7 cellular contexts compared by ENCODE assay signal in genomic region chr7:40133561-40134427, GRCh38. TPM values are rescaled to one million over a fixed set of nuclear protein-coding genes. Genes with fewer than 3 reads are reported as not detected.
DNase-seq lines count a peak whose midpoint lies in the region; ATAC-seq, FAIRE-seq and TF ChIP-seq lines count a peak whose summit lies in the region.

No MANE protein-coding gene starts in this region.

- peak overlapping the region; percentile 92 for H3K4me3 Mint-ChIP-seq in astrocyte (ENCODE audit: unreplicated experiment)

- WGBS in smooth muscle cell (ENCODE audit: low lambda C conversion rate), result 1% methylated on average over 23 of the region's 36 CpGs

- H3K9me3 ChIP-seq in astrocyte (ENCODE audit: insufficient read depth, low read depth, low read length) (no peaks in the 10 kb centered on the region), iPS-15b (ENCODE audit: control insufficient read depth, insufficient read depth, low read length) (no peaks in the 10 kb centered on the region), smooth muscle cell (replicated peaks; ENCODE audit: low read depth) (no peaks in the 10 kb centered on the region)

- H3K79me2 ChIP-seq in astrocyte (ENCODE audit: insufficient read depth, low read length) (peaks cover 57% of the 10 kb centered on the region), smooth muscle cell (ENCODE audit: low read depth) (peaks cover 53% of the 10 kb centered on the region)

- no peak for FAIRE-seq in astrocyte (lab: Jason Lieb, UNC)

- H3K27me3 ChIP-seq in GM06990 (replicated peaks; ENCODE audit: control insufficient read depth, insufficient read depth, low read length) (no peaks in the 10 kb centered on the region), astrocyte (ENCODE audit: insufficient read depth, low read length) (no peaks in the 10 kb centered on the region), iPS-15b (ENCODE audit: control insufficient read depth, insufficient read depth, low read length) (peaks cover 11% of the 10 kb centered on the region), smooth muscle cell (ENCODE audit: low read depth) (no peaks in the 10 kb centered on the region)

- H3K36me3 Mint-ChIP-seq in astrocyte (ENCODE audit: low read depth, unreplicated experiment), result no peaks in the 10 kb centered on the region

- H3K4me2 ChIP-seq in astrocyte (ENCODE audit: low read length), result peak overlapping the region; percentile 91
- peak overlapping the region; percentile 90 for H3K4me2 ChIP-seq in smooth muscle cell

- H3K4me1 ChIP-seq in astrocyte (ENCODE audit: insufficient read depth, low read length), result no peaks in the 10 kb centered on the region
- peaks cover 2% of the 10 kb centered on the region for H3K4me1 ChIP-seq in iPS-15b (ENCODE audit: control insufficient read depth, insufficient read depth, low read length)
- peaks cover 11% of the 10 kb centered on the region for H3K4me1 ChIP-seq in smooth muscle cell (ENCODE audit: low read depth)

- H3K9me3 Mint-ChIP-seq in astrocyte (ENCODE audit: unreplicated experiment), result no peaks in the 10 kb centered on the region

- no peaks in the 10 kb centered on the region for H3F3A ChIP-seq in smooth muscle cell (ENCODE audit: low read depth)

- H3K4me3 ChIP-seq in GM06990 (replicated peaks; ENCODE audit: low read depth, low read length) (peak overlapping the region; percentile 97), LNCaP clone FGC (ENCODE audit: low read depth, low read length) (peak overlapping the region; percentile 87), astrocyte (ENCODE audit: insufficient read depth, low read depth, low read length) (peak overlapping the region; percentile 95), iPS-15b (ENCODE audit: low read depth, low read length) (peak overlapping the region; percentile 73), smooth muscle cell (peak overlapping the region; percentile 75)

- H3K36me3 ChIP-seq in GM06990 (ENCODE audit: control insufficient read depth, insufficient read depth, low read length) (no peaks in the 10 kb centered on the region), astrocyte (ENCODE audit: insufficient read depth, low read length) (no peaks in the 10 kb centered on the region), iPS-15b (ENCODE audit: control insufficient read depth, insufficient read depth, low read length) (no peaks in the 10 kb centered on the region), smooth muscle cell (ENCODE audit: low read depth) (no peaks in the 10 kb centered on the region)

- H2AFZ ChIP-seq in astrocyte (ENCODE audit: low read depth, low read length) (peak overlapping the region; percentile 99), smooth muscle cell (ENCODE audit: low read depth) (peak overlapping the region; percentile 88)

- no peak for DNase-seq in GM06990 (ENCODE audit: extremely low read depth, insufficient read length)
- DNase-seq in LNCaP clone FGC (ENCODE audit: low read depth), result no peak
- peak; percentile 41 for DNase-seq in astrocyte (ENCODE audit: low read depth)
- DNase-seq in smooth muscle cell (lab: John Stamatoyannopoulos, UW; ENCODE audit: unreplicated experiment), result no peak
- no peak for DNase-seq in NCI-H226

- no peaks in the 10 kb centered on the region for H3K27me3 Mint-ChIP-seq in astrocyte (ENCODE audit: low read depth, unreplicated experiment)

- H3K4me1 Mint-ChIP-seq in astrocyte (ENCODE audit: low read depth, unreplicated experiment), result peaks cover 7% of the 10 kb centered on the region

- TF ChIP-seq CTCF in GM06990 (IDR thresholded peaks at IDR 0.05; ENCODE audit: insufficient read depth, low read length, poor library complexity, severe bottlenecking) (no peak), LNCaP clone FGC (IDR thresholded peaks at IDR 0.05; ENCODE audit: control insufficient read depth, extremely low read depth, insufficient read depth) (no peak), astrocyte (IDR thresholded peaks at IDR 0.05; ENCODE audit: insufficient read depth, low read depth, low read length) (no peak), smooth muscle cell (IDR thresholded peaks at IDR 0.05; ENCODE audit: borderline replicate concordance, insufficient read depth, poor library complexity, severe bottlenecking) (no peak)

- H4K20me1 ChIP-seq in astrocyte (ENCODE audit: insufficient read depth, low read length), result peaks cover 17% of the 10 kb centered on the region
- H4K20me1 ChIP-seq in smooth muscle cell (ENCODE audit: low read depth), result peaks cover 39% of the 10 kb centered on the region

- H3K27ac Mint-ChIP-seq in astrocyte (ENCODE audit: unreplicated experiment), result peak overlapping the region; percentile 94

- H3K27ac ChIP-seq in astrocyte (ENCODE audit: low read depth, low read length), result peak overlapping the region; percentile 96
- H3K27ac ChIP-seq in smooth muscle cell (ENCODE audit: low read depth), result peak overlapping the region; percentile 77

- peak overlapping the region; percentile 98 for H3K9ac ChIP-seq in astrocyte (ENCODE audit: low read length)
- peak overlapping the region; percentile 90 for H3K9ac ChIP-seq in iPS-15b (ENCODE audit: low read depth, low read length)
- H3K9ac ChIP-seq in smooth muscle cell (ENCODE audit: low read depth), result peak overlapping the region; percentile 93

- peak; percentile 48 for ATAC-seq in GM21576 (IDR thresholded peaks at IDR 0.05; ENCODE audit: unreplicated experiment)

RNA-seq across cellular contexts. Expression of gene MPLKIP, which starts 0.6 kb away (rescaled TPM):
- total RNA-seq in astrocyte (30.8 and 32.0 TPM in 2 replicates), smooth muscle cell (34.2 and 38.0 TPM in 2 replicates)
- 40.3 and 55.1 TPM in 2 replicates for polyA plus RNA-seq in smooth muscle cell

RNA-seq across cellular contexts. Expression of gene SUGCT, which starts 1.0 kb away (rescaled TPM):
- 15.5 and 17.9 TPM in 2 replicates for total RNA-seq in astrocyte
- 8.0 and 16.9 TPM in 2 replicates for total RNA-seq in smooth muscle cell
- 65.8 and 66.4 TPM in 2 replicates for polyA plus RNA-seq in smooth muscle cell
